Comparison of ENCODE assay signal across 2 cellular contexts in genomic region chr20:31694842-31695593, GRCh38.
TF ChIP-seq lines count a peak whose summit lies in the region.

No MANE protein-coding gene starts in this region.

TF ChIP-seq in IMR-90, 13 proteins besides CTCF, POLR2A, EP300 and RAD21:
- TF ChIP-seq MAFK (IDR thresholded peaks at IDR 0.05; ENCODE audit: low read depth, low read length): no peak
- no peak for TF ChIP-seq BHLHE40 (IDR thresholded peaks at IDR 0.05; ENCODE audit: low read depth, low read length)
- no peak for TF ChIP-seq RCOR1 (IDR thresholded peaks at IDR 0.05; ENCODE audit: insufficient replicate concordance, low read length)
- no peak for TF ChIP-seq CHD1 (IDR thresholded peaks at IDR 0.05; ENCODE audit: low read depth, low read length)
- TF ChIP-seq, protein P1, sequence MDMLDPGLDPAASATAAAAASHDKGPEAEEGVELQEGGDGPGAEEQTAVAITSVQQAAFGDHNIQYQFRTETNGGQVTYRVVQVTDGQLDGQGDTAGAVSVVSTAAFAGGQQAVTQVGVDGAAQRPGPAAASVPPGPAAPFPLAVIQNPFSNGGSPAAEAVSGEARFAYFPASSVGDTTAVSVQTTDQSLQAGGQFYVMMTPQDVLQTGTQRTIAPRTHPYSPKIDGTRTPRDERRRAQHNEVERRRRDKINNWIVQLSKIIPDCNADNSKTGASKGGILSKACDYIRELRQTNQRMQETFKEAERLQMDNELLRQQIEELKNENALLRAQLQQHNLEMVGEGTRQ (IDR thresholded peaks at IDR 0.05; ENCODE audit: low read depth, low read length): no peak
- no peak for TF ChIP-seq CEBPB (IDR thresholded peaks at IDR 0.05; ENCODE audit: low read depth, low read length)
- TF ChIP-seq FOS (IDR thresholded peaks at IDR 0.05; ENCODE audit: low read depth, low read length): no peak
- TF ChIP-seq NFE2L2 (IDR thresholded peaks at IDR 0.05; ENCODE audit: low read depth, low read length): no peak
- no peak for TF ChIP-seq MAZ (IDR thresholded peaks at IDR 0.05; ENCODE audit: borderline replicate concordance, low read depth, low read length)
- no peak for TF ChIP-seq SMC3 (IDR thresholded peaks at IDR 0.05; ENCODE audit: low read depth, low read length)
- no peak for TF ChIP-seq RFX5 (IDR thresholded peaks at IDR 0.05; ENCODE audit: low read depth, low read length)

TF ChIP-seq in GM12891, 5 proteins besides CTCF, POLR2A, EP300 and RAD21:
- no peak for TF ChIP-seq PAX5 (IDR thresholded peaks at IDR 0.05; ENCODE audit: insufficient read depth, low read length, severe bottlenecking)
- TF ChIP-seq POLR2AphosphoS5 (IDR thresholded peaks at IDR 0.05; ENCODE audit: low read depth, low read length): no peak
